10 cellular contexts compared by ENCODE assay signal in genomic region chr19:18387395-18387794, GRCh38. TPM values are rescaled to one million over a fixed set of nuclear protein-coding genes. Genes with fewer than 3 reads are reported as not detected.
A peak's percentile ranks its signal among the peaks of the same experiment; 100 is the strongest.
DNase-seq lines count a peak whose midpoint lies in the region; ATAC-seq and TF ChIP-seq lines count a peak whose summit lies in the region.
"Had no signal": no experiment of that assay in that cellular context is flagged by ENCODE, and none has a peak within 500 bp of the region (broad histone marks: within the 10 kb centered on the region; RNA-seq: fewer than 3 reads in every experiment).

No MANE protein-coding gene starts in this region.

- no peaks in the 10 kb centered on the region for H3K36me3 ChIP-seq in CD8-positive, alpha-beta memory T cell (ENCODE audit: insufficient read depth, low read length)
- H3K36me3 ChIP-seq in SJCRH30 (peaks cover 14% of the 10 kb centered on the region), psoas muscle (ENCODE audit: insufficient read depth in 1 of 2, low read depth in 1 of 2) (no peaks in the 10 kb centered on the region)

- peaks cover 0 to 3% (median 0%) of the 10 kb centered on the region in 3 donors for H3K36me3 Mint-ChIP-seq in CD8-positive, alpha-beta memory T cell

- peak overlapping the region in 6 of 7 donors; percentile 38 to 89 (median 66) for H3K4me3 Mint-ChIP-seq in CD8-positive, alpha-beta memory T cell

- 35 to 98% (median 39%) methylated on average over 1 of the region's 1 CpG for WGBS in psoas muscle, 3 donors

- no peak for DNase-seq in CD8-positive, alpha-beta memory T cell
- no peak for DNase-seq in SJCRH30
- no peak for DNase-seq in fibroblast of pulmonary artery (ENCODE audit: low read depth)
- no peak for DNase-seq in psoas muscle
- no peak for DNase-seq in NCI-H1436 (lab: John Stamatoyannopoulos, UW)
- DNase-seq in GM03348 (ENCODE audit: low spot score): no peak
- DNase-seq in NCI-H510A treated with DMSO at 0.1 percent for 48 hours (lab: John Stamatoyannopoulos, UW): no peak
- DNase-seq: NCI-H446 had no signal

- H3K27ac Mint-ChIP-seq in CD8-positive, alpha-beta memory T cell: no peak overlapping the region

- H3K4me1 Mint-ChIP-seq in CD8-positive, alpha-beta memory T cell: peaks cover 5 to 13% (median 11%) of the 10 kb centered on the region in 3 donors

- no peak for ATAC-seq in psoas muscle
- no peak for ATAC-seq in GM19452 (IDR thresholded peaks at IDR 0.05; ENCODE audit: unreplicated experiment)

- CTCF ChIA-PET in CD8-positive, alpha-beta memory T cell (lab: Charles Lee): interaction anchor here (0.8 to 4.7 kb wide), 21 partner anchors 9 to 201 kb away, joined by 3 to 100 read pairs (median 7); partner anchors contain the start of genes JUND, REX1BD and SSBP4

- intact Hi-C loops in psoas muscle (cut with DNase I): no loop called here

- H3K27me3 ChIP-seq in CD8-positive, alpha-beta memory T cell (ENCODE audit: insufficient read depth, low read length, poor library complexity, severe bottlenecking): peaks cover 19% of the 10 kb centered on the region
- H3K27me3 ChIP-seq in SJCRH30: no peaks in the 10 kb centered on the region
- peaks cover 0 to 6% (median 3%) of the 10 kb centered on the region in 3 donors for H3K27me3 ChIP-seq in psoas muscle (ENCODE audit: insufficient read depth in 3 of 3, low read length in 2 of 3)

- H3K4me1 ChIP-seq in CD8-positive, alpha-beta memory T cell (ENCODE audit: insufficient read depth, low read length): no peaks in the 10 kb centered on the region
- H3K4me1 ChIP-seq in SJCRH30 (peaks cover 10% of the 10 kb centered on the region), psoas muscle (peaks cover 8% of the 10 kb centered on the region)

- POLR2A ChIA-PET in CD8-positive, alpha-beta memory T cell (lab: Charles Lee): no interaction called here

- H3K27me3 Mint-ChIP-seq in CD8-positive, alpha-beta memory T cell: peaks cover 15 to 37% of the 10 kb centered on the region in 2 donors

- peak overlapping the region; percentile 81 for H3K27ac ChIP-seq in CD8-positive, alpha-beta memory T cell (ENCODE audit: low read depth, low read length)
- H3K27ac ChIP-seq in SJCRH30 (peak overlapping the region; percentile 91), psoas muscle (no peak overlapping the region)

- no peaks in the 10 kb centered on the region for H3K9me3 Mint-ChIP-seq in CD8-positive, alpha-beta memory T cell

- no peaks in the 10 kb centered on the region for H3K9me3 ChIP-seq in CD8-positive, alpha-beta memory T cell (ENCODE audit: low read length)
- no peaks in the 10 kb centered on the region for H3K9me3 ChIP-seq in SJCRH30 (replicated peaks)
- H3K9me3 ChIP-seq in psoas muscle: no peaks in the 10 kb centered on the region

- TF ChIP-seq CTCF in fibroblast of pulmonary artery (IDR thresholded peaks at IDR 0.05; ENCODE audit: low read length, missing control alignments) (no peak), psoas muscle (IDR thresholded peaks at IDR 0.05) (no peak)

- peak overlapping the region; percentile 17 for H3K4me3 ChIP-seq in CD8-positive, alpha-beta memory T cell (ENCODE audit: low read length)
- H3K4me3 ChIP-seq in SJCRH30: peak overlapping the region; percentile 71
- H3K4me3 ChIP-seq in fibroblast of pulmonary artery (replicated peaks; ENCODE audit: low read depth, low read length): peak overlapping the region; percentile 83
- peak overlapping the region; percentile 59 for H3K4me3 ChIP-seq in psoas muscle

RNA-seq across cellular contexts. Expression of gene GDF15, which starts 1.4 kb away (rescaled TPM):
- under 1 TPM; 0.28 to 0.29 TPM for total RNA-seq in CD8-positive, alpha-beta memory T cell
- not detected for polyA plus RNA-seq in CD8-positive, alpha-beta memory T cell
- 17.5 and 27.1 TPM in 2 replicates for total RNA-seq in SJCRH30 (2014; rRNA removed; shearing (Covaris generic))
- total RNA-seq in psoas muscle: 1 to 10 TPM in 2 of 4 donors, under 1 TPM in 2; 0.50 to 8.5 (median 2.2) TPM
- polyA plus RNA-seq in psoas muscle: 10 to 100 TPM in 1 of 3 donors, under 1 TPM in 2; 0.27 to 37.1 (median 0.35) TPM
- total RNA-seq: T-helper 2 cell treated with Interferon-gamma antibody and Interleukin-4, amounts not matched to agents 100 ng/mL and 5 ng/mL, for 36 hours had no signal

RNA-seq across cellular contexts. Expression of gene LRRC25, which starts 10.0 kb away (rescaled TPM):
- total RNA-seq in CD8-positive, alpha-beta memory T cell: under 1 TPM; 0.26 to 0.31 TPM
- polyA plus RNA-seq in CD8-positive, alpha-beta memory T cell: not detected
- not detected in 2 replicates for total RNA-seq in SJCRH30 (2014; rRNA removed; shearing (Covaris generic))
- total RNA-seq in psoas muscle: 1 to 10 TPM; 2.0 to 4.1 (median 2.4) TPM
- 1 to 10 TPM in 2 of 3 donors, under 1 TPM in 1; 0.65 to 5.2 (median 1.3) TPM for polyA plus RNA-seq in psoas muscle
- total RNA-seq: T-helper 2 cell treated with Interferon-gamma antibody and Interleukin-4, amounts not matched to agents 100 ng/mL and 5 ng/mL, for 36 hours had no signal

RNA-seq across cellular contexts. Expression of gene SSBP4, which starts 31.8 kb away (rescaled TPM):
- 100 to 1,000 TPM; 111 to 131 TPM for total RNA-seq in CD8-positive, alpha-beta memory T cell
- polyA plus RNA-seq in CD8-positive, alpha-beta memory T cell: 108 TPM
- 63.0 and 73.0 TPM in 2 replicates for total RNA-seq in SJCRH30 (2014; rRNA removed; shearing (Covaris generic))
- 10 to 100 TPM; 29.1 to 46.1 (median 29.6) TPM for total RNA-seq in psoas muscle
- 10 to 100 TPM; 25.8 to 37.8 (median 28.6) TPM for polyA plus RNA-seq in psoas muscle

RNA-seq across cellular contexts. Expression of gene PGPEP1, which starts 47.0 kb away (rescaled TPM):
- 10 to 100 TPM; 27.3 to 27.7 TPM for total RNA-seq in CD8-positive, alpha-beta memory T cell
- polyA plus RNA-seq in CD8-positive, alpha-beta memory T cell: 12.2 TPM
- 8.7 and 11.7 TPM in 2 replicates for total RNA-seq in SJCRH30 (2014; rRNA removed; shearing (Covaris generic))
- total RNA-seq in psoas muscle: 10 to 100 TPM; 18.3 to 47.8 (median 31.7) TPM
- polyA plus RNA-seq in psoas muscle: 10 to 100 TPM in 1 of 3 donors, 1 to 10 TPM in 2; 8.0 to 13.8 (median 9.1) TPM

RNA-seq across cellular contexts. Expression of gene ISYNA1, which starts 50.5 kb away (rescaled TPM):
- total RNA-seq in CD8-positive, alpha-beta memory T cell: 10 to 100 TPM; 18.2 to 20.3 TPM
- 33.2 TPM for polyA plus RNA-seq in CD8-positive, alpha-beta memory T cell
- total RNA-seq in SJCRH30 (2014; rRNA removed; shearing (Covaris generic)): 7.4 and 7.5 TPM in 2 replicates
- total RNA-seq in psoas muscle: 10 to 100 TPM in 3 of 4 donors, 1 to 10 TPM in 1; 9.8 to 17.0 (median 10.9) TPM
- polyA plus RNA-seq in psoas muscle: 1 to 10 TPM; 6.3 to 8.6 (median 8.0) TPM

Comparison
In these comparisons a context has a peak if more than half of its experiments do, and no peak if none do; other contexts are left out.
1. H3K4me3 ChIP-seq: peak in every context shown above with its lines; median percentile 83 in fibroblast of pulmonary artery; 71 in SJCRH30; 59 in psoas muscle; 17 in CD8-positive, alpha-beta memory T cell.